Comparison of ENCODE assay signal across 1 cellular context in genomic region chr15:64892850-64893403, GRCh38.
TF ChIP-seq lines count a peak whose summit lies in the region.

No MANE protein-coding gene starts in this region.

TF ChIP-seq in GM12878, 131 proteins besides CTCF, POLR2A, EP300 and RAD21 (continued from another document):
- TF ChIP-seq ZBTB40 (IDR thresholded peaks at IDR 0.05; ENCODE audit: borderline replicate concordance) (no peak), ATF7 (IDR thresholded peaks at IDR 0.05; ENCODE audit: low read depth) (no peak), BCL3 (IDR thresholded peaks at IDR 0.05; ENCODE audit: borderline replicate concordance, insufficient read depth, low read depth, low read length, poor library complexity, severe bottlenecking) (no peak), ZZZ3 (IDR thresholded peaks at IDR 0.05; ENCODE audit: control insufficient read depth, insufficient read length, low read depth) (no peak)
